ENCODE assay signal across 1 cellular context in the genomic region with DNA sequence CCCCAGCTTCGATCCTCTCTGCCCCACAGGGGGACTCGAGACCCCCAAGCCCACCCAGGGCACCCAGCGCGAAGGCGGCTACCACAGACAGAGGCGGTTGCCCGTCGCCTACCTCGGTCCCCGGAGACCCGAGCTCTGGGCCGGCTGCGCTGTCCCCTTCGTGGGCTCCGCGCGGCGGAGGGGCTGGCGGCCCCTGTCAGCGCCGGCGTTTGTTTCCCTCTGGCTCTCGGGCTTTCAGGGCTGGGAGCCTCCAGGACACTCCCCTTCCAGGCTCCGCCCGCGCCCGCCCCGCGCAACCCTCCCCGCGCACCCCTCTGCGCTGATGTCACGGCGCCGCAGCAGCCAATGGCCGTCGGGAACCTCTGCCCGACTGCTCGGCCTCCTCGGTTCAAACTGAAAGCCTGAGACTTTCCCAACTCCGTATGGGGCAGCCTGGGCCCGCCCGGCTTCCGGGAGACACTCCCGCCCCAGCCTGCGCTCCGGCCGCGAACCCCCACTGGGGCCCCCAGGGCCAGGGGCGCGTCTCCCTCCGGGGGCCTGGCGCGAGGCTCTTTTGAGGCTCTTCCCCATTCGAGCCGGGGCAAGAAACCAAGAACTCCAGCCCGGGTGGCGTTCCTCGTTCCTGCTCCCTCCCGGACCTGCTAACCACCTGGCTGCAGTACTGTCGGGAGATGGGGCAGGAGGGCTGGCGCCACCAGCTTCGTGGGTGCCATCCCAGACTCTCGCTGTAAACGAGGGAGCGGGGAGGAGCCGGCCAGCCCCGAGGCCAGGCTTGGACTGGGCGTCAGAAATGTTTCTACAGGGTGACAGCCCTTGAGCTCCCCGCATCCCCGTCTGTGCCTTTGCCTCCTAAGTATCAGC.
TF ChIP-seq lines count a peak whose summit lies in the region.

A gene with protein sequence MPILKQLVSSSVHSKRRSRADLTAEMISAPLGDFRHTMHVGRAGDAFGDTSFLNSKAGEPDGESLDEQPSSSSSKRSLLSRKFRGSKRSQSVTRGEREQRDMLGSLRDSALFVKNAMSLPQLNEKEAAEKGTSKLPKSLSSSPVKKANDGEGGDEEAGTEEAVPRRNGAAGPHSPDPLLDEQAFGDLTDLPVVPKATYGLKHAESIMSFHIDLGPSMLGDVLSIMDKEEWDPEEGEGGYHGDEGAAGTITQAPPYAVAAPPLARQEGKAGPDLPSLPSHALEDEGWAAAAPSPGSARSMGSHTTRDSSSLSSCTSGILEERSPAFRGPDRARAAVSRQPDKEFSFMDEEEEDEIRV (minus strand): TSS at position 221 of the 861 bp plus-strand sequence. CDS start 25,501 bp downstream, outside the sequence.

TF ChIP-seq in K562, 482 proteins besides CTCF, POLR2A, EP300 and RAD21 (continued from another document and continues in another):
- TF ChIP-seq, protein P1, sequence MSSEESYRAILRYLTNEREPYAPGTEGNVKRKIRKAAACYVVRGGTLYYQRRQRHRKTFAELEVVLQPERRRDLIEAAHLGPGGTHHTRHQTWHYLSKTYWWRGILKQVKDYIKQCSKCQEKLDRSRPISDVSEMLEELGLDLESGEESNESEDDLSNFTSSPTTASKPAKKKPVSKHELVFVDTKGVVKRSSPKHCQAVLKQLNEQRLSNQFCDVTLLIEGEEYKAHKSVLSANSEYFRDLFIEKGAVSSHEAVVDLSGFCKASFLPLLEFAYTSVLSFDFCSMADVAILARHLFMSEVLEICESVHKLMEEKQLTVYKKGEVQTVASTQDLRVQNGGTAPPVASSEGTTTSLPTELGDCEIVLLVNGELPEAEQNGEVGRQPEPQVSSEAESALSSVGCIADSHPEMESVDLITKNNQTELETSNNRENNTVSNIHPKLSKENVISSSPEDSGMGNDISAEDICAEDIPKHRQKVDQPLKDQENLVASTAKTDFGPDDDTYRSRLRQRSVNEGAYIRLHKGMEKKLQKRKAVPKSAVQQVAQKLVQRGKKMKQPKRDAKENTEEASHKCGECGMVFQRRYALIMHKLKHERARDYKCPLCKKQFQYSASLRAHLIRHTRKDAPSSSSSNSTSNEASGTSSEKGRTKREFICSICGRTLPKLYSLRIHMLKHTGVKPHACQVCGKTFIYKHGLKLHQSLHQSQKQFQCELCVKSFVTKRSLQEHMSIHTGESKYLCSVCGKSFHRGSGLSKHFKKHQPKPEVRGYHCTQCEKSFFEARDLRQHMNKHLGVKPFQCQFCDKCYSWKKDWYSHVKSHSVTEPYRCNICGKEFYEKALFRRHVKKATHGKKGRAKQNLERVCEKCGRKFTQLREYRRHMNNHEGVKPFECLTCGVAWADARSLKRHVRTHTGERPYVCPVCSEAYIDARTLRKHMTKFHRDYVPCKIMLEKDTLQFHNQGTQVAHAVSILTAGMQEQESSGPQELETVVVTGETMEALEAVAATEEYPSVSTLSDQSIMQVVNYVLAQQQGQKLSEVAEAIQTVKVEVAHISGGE (CRISPR knock-in tag; IDR thresholded peaks at IDR 0.05): no peak
- TF ChIP-seq, protein P2, sequence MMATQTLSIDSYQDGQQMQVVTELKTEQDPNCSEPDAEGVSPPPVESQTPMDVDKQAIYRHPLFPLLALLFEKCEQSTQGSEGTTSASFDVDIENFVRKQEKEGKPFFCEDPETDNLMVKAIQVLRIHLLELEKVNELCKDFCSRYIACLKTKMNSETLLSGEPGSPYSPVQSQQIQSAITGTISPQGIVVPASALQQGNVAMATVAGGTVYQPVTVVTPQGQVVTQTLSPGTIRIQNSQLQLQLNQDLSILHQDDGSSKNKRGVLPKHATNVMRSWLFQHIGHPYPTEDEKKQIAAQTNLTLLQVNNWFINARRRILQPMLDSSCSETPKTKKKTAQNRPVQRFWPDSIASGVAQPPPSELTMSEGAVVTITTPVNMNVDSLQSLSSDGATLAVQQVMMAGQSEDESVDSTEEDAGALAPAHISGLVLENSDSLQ (IDR thresholded peaks at IDR 0.05): 0 out of 2 replicates have a peak, but pooled peaks have one; percentile 26
- TF ChIP-seq NR2C2 (CRISPR knock-in tag; IDR thresholded peaks at IDR 0.05) (0 out of 2 replicates have a peak, but pooled peaks have one; percentile 11), NR2C2 (tag; IDR thresholded peaks at IDR 0.05) (no peak), ETV5 (CRISPR knock-in tag; IDR thresholded peaks at IDR 0.05; ENCODE audit: low read depth) (0 out of 2 replicates have a peak, but pooled peaks have one; percentile 53), PHTF2 (CRISPR knock-in tag; IDR thresholded peaks at IDR 0.05) (no peak), SMAD4 (CRISPR knock-in tag; conservative IDR thresholded peaks at IDR 0.05) (peak; percentile 49; the same call in 1 of the 2 replicates), GABPB1 (CRISPR knock-in tag; IDR thresholded peaks at IDR 0.05) (peak; percentile 53; the same call in 1 of the 2 replicates), E2F3 (CRISPR knock-in tag; IDR thresholded peaks at IDR 0.05) (no peak), DDX20 (tag; IDR thresholded peaks at IDR 0.05; ENCODE audit: low read depth) (no peak), SOX6 (IDR thresholded peaks at IDR 0.05) (peak; percentile 36; the same call in 1 of the 2 replicates), TAF7 (tag; IDR thresholded peaks at IDR 0.05) (0 out of 2 replicates have a peak, but pooled peaks have one; percentile 24), CBX5 (IDR thresholded peaks at IDR 0.05; ENCODE audit: borderline replicate concordance, low read depth) (no peak), DNMT1 (IDR thresholded peaks at IDR 0.05) (no peak), WHSC1 (IDR thresholded peaks at IDR 0.05; ENCODE audit: low read length) (no peak), PCBP1 (IDR thresholded peaks at IDR 0.05; ENCODE audit: low read depth, low read length, poor library complexity, severe bottlenecking) (peak; percentile 37), NR3C1 (CRISPR knock-in tag; IDR thresholded peaks at IDR 0.05) (no peak), TBP (optimal IDR thresholded peaks at IDR 0.05; ENCODE audit: low read depth, low read length) (peak; percentile 53), COPS2 (conservative IDR thresholded peaks at IDR 0.05) (no peak), ZBED1 (IDR thresholded peaks at IDR 0.05) (0 out of 2 replicates have a peak, but pooled peaks have one; percentile 43), CREM (IDR thresholded peaks at IDR 0.05; ENCODE audit: low read depth) (peak; percentile 82), NFYB (IDR thresholded peaks at IDR 0.05; ENCODE audit: extremely low read depth, insufficient read length) (no peak), GTF2E2 (tag; IDR thresholded peaks at IDR 0.05) (0 out of 2 replicates have a peak, but pooled peaks have one; percentile 4), MEF2A (IDR thresholded peaks at IDR 0.05; ENCODE audit: control insufficient read depth, low read depth, low read length) (no peak), GATAD2B (IDR thresholded peaks at IDR 0.05; ENCODE audit: borderline replicate concordance) (no peak), MCM2 (IDR thresholded peaks at IDR 0.05; ENCODE audit: low read depth) (no peak), STAT5B (CRISPR knock-in tag; IDR thresholded peaks at IDR 0.05) (no peak), NR2F6 (CRISPR knock-in tag; IDR thresholded peaks at IDR 0.05) (no peak)
- TF ChIP-seq, protein P3, sequence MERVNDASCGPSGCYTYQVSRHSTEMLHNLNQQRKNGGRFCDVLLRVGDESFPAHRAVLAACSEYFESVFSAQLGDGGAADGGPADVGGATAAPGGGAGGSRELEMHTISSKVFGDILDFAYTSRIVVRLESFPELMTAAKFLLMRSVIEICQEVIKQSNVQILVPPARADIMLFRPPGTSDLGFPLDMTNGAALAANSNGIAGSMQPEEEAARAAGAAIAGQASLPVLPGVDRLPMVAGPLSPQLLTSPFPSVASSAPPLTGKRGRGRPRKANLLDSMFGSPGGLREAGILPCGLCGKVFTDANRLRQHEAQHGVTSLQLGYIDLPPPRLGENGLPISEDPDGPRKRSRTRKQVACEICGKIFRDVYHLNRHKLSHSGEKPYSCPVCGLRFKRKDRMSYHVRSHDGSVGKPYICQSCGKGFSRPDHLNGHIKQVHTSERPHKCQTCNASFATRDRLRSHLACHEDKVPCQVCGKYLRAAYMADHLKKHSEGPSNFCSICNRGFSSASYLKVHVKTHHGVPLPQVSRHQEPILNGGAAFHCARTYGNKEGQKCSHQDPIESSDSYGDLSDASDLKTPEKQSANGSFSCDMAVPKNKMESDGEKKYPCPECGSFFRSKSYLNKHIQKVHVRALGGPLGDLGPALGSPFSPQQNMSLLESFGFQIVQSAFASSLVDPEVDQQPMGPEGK (CRISPR knock-in tag; IDR thresholded peaks at IDR 0.05; ENCODE audit: borderline replicate concordance): no peak
- TF ChIP-seq, protein P4, sequence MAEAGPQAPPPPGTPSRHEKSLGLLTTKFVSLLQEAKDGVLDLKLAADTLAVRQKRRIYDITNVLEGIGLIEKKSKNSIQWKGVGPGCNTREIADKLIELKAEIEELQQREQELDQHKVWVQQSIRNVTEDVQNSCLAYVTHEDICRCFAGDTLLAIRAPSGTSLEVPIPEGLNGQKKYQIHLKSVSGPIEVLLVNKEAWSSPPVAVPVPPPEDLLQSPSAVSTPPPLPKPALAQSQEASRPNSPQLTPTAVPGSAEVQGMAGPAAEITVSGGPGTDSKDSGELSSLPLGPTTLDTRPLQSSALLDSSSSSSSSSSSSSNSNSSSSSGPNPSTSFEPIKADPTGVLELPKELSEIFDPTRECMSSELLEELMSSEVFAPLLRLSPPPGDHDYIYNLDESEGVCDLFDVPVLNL (CRISPR knock-in tag; IDR thresholded peaks at IDR 0.05; ENCODE audit: low read depth): no peak
- TF ChIP-seq, protein P5, sequence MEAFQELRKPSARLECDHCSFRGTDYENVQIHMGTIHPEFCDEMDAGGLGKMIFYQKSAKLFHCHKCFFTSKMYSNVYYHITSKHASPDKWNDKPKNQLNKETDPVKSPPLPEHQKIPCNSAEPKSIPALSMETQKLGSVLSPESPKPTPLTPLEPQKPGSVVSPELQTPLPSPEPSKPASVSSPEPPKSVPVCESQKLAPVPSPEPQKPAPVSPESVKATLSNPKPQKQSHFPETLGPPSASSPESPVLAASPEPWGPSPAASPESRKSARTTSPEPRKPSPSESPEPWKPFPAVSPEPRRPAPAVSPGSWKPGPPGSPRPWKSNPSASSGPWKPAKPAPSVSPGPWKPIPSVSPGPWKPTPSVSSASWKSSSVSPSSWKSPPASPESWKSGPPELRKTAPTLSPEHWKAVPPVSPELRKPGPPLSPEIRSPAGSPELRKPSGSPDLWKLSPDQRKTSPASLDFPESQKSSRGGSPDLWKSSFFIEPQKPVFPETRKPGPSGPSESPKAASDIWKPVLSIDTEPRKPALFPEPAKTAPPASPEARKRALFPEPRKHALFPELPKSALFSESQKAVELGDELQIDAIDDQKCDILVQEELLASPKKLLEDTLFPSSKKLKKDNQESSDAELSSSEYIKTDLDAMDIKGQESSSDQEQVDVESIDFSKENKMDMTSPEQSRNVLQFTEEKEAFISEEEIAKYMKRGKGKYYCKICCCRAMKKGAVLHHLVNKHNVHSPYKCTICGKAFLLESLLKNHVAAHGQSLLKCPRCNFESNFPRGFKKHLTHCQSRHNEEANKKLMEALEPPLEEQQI (IDR thresholded peaks at IDR 0.05): no peak
- TF ChIP-seq, protein P6, sequence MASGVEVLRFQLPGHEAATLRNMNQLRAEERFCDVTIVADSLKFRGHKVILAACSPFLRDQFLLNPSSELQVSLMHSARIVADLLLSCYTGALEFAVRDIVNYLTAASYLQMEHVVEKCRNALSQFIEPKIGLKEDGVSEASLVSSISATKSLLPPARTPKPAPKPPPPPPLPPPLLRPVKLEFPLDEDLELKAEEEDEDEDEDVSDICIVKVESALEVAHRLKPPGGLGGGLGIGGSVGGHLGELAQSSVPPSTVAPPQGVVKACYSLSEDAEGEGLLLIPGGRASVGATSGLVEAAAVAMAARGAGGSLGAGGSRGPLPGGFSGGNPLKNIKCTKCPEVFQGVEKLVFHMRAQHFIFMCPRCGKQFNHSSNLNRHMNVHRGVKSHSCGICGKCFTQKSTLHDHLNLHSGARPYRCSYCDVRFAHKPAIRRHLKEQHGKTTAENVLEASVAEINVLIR (CRISPR knock-in tag; IDR thresholded peaks at IDR 0.05): peak; percentile 63; the same call in 1 of the 2 replicates
- TF ChIP-seq, protein P7, sequence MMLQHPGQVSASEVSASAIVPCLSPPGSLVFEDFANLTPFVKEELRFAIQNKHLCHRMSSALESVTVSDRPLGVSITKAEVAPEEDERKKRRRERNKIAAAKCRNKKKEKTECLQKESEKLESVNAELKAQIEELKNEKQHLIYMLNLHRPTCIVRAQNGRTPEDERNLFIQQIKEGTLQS (IDR thresholded peaks at IDR 0.05): peak; percentile 45; the same call in 1 of the 2 replicates
- TF ChIP-seq, protein P7 (CRISPR knock-in tag; conservative IDR thresholded peaks at IDR 0.05): 0 out of 2 replicates have a peak, but pooled peaks have one; percentile 56
- TF ChIP-seq, protein P8, sequence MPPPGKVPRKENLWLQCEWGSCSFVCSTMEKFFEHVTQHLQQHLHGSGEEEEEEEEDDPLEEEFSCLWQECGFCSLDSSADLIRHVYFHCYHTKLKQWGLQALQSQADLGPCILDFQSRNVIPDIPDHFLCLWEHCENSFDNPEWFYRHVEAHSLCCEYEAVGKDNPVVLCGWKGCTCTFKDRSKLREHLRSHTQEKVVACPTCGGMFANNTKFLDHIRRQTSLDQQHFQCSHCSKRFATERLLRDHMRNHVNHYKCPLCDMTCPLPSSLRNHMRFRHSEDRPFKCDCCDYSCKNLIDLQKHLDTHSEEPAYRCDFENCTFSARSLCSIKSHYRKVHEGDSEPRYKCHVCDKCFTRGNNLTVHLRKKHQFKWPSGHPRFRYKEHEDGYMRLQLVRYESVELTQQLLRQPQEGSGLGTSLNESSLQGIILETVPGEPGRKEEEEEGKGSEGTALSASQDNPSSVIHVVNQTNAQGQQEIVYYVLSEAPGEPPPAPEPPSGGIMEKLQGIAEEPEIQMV (tag; conservative IDR thresholded peaks at IDR 0.05; ENCODE audit: low read depth): no peak
- TF ChIP-seq, protein P9, sequence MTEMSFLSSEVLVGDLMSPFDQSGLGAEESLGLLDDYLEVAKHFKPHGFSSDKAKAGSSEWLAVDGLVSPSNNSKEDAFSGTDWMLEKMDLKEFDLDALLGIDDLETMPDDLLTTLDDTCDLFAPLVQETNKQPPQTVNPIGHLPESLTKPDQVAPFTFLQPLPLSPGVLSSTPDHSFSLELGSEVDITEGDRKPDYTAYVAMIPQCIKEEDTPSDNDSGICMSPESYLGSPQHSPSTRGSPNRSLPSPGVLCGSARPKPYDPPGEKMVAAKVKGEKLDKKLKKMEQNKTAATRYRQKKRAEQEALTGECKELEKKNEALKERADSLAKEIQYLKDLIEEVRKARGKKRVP (CRISPR knock-in tag; IDR thresholded peaks at IDR 0.05): no peak
- TF ChIP-seq, protein P10, sequence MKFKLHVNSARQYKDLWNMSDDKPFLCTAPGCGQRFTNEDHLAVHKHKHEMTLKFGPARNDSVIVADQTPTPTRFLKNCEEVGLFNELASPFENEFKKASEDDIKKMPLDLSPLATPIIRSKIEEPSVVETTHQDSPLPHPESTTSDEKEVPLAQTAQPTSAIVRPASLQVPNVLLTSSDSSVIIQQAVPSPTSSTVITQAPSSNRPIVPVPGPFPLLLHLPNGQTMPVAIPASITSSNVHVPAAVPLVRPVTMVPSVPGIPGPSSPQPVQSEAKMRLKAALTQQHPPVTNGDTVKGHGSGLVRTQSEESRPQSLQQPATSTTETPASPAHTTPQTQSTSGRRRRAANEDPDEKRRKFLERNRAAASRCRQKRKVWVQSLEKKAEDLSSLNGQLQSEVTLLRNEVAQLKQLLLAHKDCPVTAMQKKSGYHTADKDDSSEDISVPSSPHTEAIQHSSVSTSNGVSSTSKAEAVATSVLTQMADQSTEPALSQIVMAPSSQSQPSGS (CRISPR knock-in tag; IDR thresholded peaks at IDR 0.05): 0 out of 2 replicates have a peak, but pooled peaks have one; percentile 31
